10 cellular contexts compared by ENCODE assay signal in genomic region chr16:23072084-23072599, GRCh38.
DNase-seq lines count a peak whose midpoint lies in the region; ATAC-seq and TF ChIP-seq lines count a peak whose summit lies in the region.
"Had no signal": no experiment of that assay in that cellular context is flagged by ENCODE, and none has a peak within 500 bp of the region (broad histone marks: within the 10 kb centered on the region; RNA-seq: fewer than 3 reads in every experiment).

No MANE protein-coding gene starts in this region.

- CTCF ChIA-PET in MCF 10A (lab: Yijun Ruan, JAX) = interaction anchor here (0.6 to 2.6 kb wide), 9 partner anchors 8 to 362 kb away, joined by 3 to 18 read pairs (median 5); no protein-coding TSS in a partner anchor

- peak overlapping the region; percentile 44 for H3K4me3 Mint-ChIP-seq in MCF 10A (ENCODE audit: unreplicated experiment)
- H3K4me3 Mint-ChIP-seq: activated CD8-positive, alpha-beta T cell treated with anti-CD3 and anti-CD28 coated beads for 36 hours had no signal

- no TSS peak for BruUV-seq in MCF 10A (replicated peaks; lab: Mats Ljungman, UMichigan)

- intact Hi-C loops in MCF 10A (cut with micrococcal nuclease) = loop anchor here (2.0 kb wide), 1 partner anchor 77 kb away; the partner anchor contains the start of gene USP31

- ATAC-seq in GM19467 (IDR thresholded peaks at IDR 0.05; ENCODE audit: unreplicated experiment) = no peak
- ATAC-seq: activated CD8-positive, alpha-beta T cell treated with anti-CD3 and anti-CD28 coated beads for 36 hours had no signal

- peaks cover 19% of the 10 kb centered on the region for H3K4me1 Mint-ChIP-seq in MCF 10A (ENCODE audit: insufficient read depth, unreplicated experiment)

- POLR2A ChIA-PET in MCF 10A (lab: Yijun Ruan, JAX) = interaction anchor here (0.6 to 2.4 kb wide), 9 partner anchors 9 to 225 kb away, joined by 3 to 13 read pairs (median 4); partner anchors contain the start of gene USP31

- H3K27me3 Mint-ChIP-seq in MCF 10A (ENCODE audit: insufficient read depth, unreplicated experiment) = no peaks in the 10 kb centered on the region
- H3K27me3 Mint-ChIP-seq: activated CD8-positive, alpha-beta T cell treated with anti-CD3 and anti-CD28 coated beads for 36 hours had no signal

- DNase-seq in DMS79 (lab: John Stamatoyannopoulos, UW) (peak; percentile 26), MCF 10A (ENCODE audit: unreplicated experiment) (peak; percentile 64), iris pigment epithelial cell (ENCODE audit: low read depth) (peak; percentile 88), skeletal muscle cell (ENCODE audit: low read depth) (peak; percentile 38), GF-D8 (lab: John Stamatoyannopoulos, UW) (no peak), NCI-H1048 (lab: John Stamatoyannopoulos, UW) (no peak), NCI-H1105 (lab: John Stamatoyannopoulos, UW) (no peak)
- DNase-seq: activated CD8-positive, alpha-beta T cell treated with anti-CD3 and anti-CD28 coated beads for 36 hours; DND-41 had no signal

- H3K27ac Mint-ChIP-seq in MCF 10A (ENCODE audit: low read depth, unreplicated experiment) = peak overlapping the region; percentile 82
- H3K27ac Mint-ChIP-seq: activated CD8-positive, alpha-beta T cell treated with anti-CD3 and anti-CD28 coated beads for 36 hours had no signal

- H3K9me3 Mint-ChIP-seq in MCF 10A (ENCODE audit: unreplicated experiment) = no peaks in the 10 kb centered on the region
- H3K9me3 Mint-ChIP-seq: activated CD8-positive, alpha-beta T cell treated with anti-CD3 and anti-CD28 coated beads for 36 hours had no signal

- H3K36me3 Mint-ChIP-seq in MCF 10A (ENCODE audit: insufficient read depth, unreplicated experiment) = peaks cover 69% of the 10 kb centered on the region

- TF ChIP-seq CTCF in MCF 10A (IDR thresholded peaks at IDR 0.05; ENCODE audit: unreplicated experiment) = no peak

- no peak overlapping the region for H3K4me3 ChIP-seq in skeletal muscle cell (ENCODE audit: low read depth, low read length)

Comparison
In these comparisons a context has a peak if more than half of its experiments do, and no peak if none do; other contexts are left out.
1. DNase-seq: peak in DMS79 (single experiment), MCF 10A (single experiment), iris pigment epithelial cell (single experiment) and skeletal muscle cell (single experiment); none in GF-D8 (single experiment), NCI-H1048 (single experiment) and NCI-H1105 (single experiment).